In the genomic region with DNA sequence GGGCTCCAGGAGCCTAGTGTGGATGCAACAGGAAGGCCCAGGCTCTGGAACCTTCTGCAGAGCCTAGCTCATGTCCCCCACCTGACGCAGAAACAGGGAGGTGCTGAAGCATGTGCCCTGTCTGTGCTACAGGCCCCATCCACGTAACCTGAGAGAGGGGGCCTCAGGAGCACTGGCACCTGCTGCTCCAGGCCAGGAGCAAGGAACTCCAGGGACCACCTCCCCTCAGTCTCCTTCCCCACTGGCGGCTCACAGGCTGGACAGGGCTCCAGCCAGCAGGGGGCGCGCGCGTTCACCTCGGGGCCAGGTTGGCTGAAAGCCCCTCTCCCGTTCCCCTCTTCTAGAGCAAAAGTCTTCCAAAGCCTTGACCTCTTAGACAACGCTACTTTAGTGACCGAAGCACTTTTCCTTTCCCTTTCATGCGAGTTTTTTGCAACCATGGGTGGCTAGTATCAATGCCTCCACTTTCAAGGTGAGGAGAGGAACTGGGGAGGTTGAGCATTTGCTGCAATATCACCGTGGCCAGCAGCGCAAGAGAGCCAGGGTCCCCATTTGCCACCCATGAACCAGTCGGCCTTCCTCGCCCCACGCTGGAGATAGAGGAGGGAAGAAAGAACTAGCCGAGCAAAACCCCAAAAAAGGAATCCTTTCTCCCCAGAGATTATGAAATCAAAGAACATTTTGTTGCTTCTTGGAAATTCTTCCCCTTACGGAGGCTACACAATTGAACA, we compare ENCODE assay signal across 8 cellular contexts.
DNase-seq lines count a peak whose midpoint lies in the region; ATAC-seq and TF ChIP-seq lines count a peak whose summit lies in the region.

No MANE protein-coding gene starts in this region.

- H3K4me3 ChIP-seq in AG10803 (ENCODE audit: low read length): peak overlapping the region; percentile 96
- peak overlapping the region; percentile 67 to 70 for H3K4me3 ChIP-seq in mucosa of rectum (ENCODE audit: low read length in 2 of 2)

- H3K36me3 ChIP-seq in mucosa of rectum (ENCODE audit: control insufficient read depth in 2 of 2, insufficient read depth in 2 of 2, low read length in 2 of 2): no peaks in the 10 kb centered on the region

- H3K9me3 ChIP-seq in mucosa of rectum (ENCODE audit: control insufficient read depth in 2 of 2, low read length in 2 of 2): no peaks in the 10 kb centered on the region

- peaks cover 8 to 14% of the 10 kb centered on the region in 2 donors for H3K4me1 ChIP-seq in mucosa of rectum (ENCODE audit: control insufficient read depth in 2 of 2, insufficient read depth in 2 of 2, low read length in 2 of 2)

- peaks cover 0 to 4% of the 10 kb centered on the region in 2 donors for H3K27me3 ChIP-seq in mucosa of rectum (ENCODE audit: control insufficient read depth in 2 of 2, insufficient read depth in 2 of 2, low read length in 2 of 2)

- H3K27ac ChIP-seq in mucosa of rectum (ENCODE audit: low read depth in 2 of 2, low read length in 2 of 2): peak overlapping the region; percentile 5 to 15

- ATAC-seq in GM19438 (IDR thresholded peaks at IDR 0.05; ENCODE audit: low read depth, unreplicated experiment): peak; percentile 46
- no peak for ATAC-seq in HG03521 (IDR thresholded peaks at IDR 0.05; ENCODE audit: unreplicated experiment)

- peak overlapping the region; percentile 1 to 66 for H3K9ac ChIP-seq in mucosa of rectum (ENCODE audit: low read depth in 1 of 2, low read length in 2 of 2)

- peak; percentile 84 for TF ChIP-seq CTCF in AG10803 (conservative IDR thresholded peaks at IDR 0.05; ENCODE audit: low read length)

- DNase-seq in AG10803 (ENCODE audit: low read depth) (peak; percentile 61), NCI-H2227 treated with DMSO at 0.1 percent for 48 hours (lab: John Stamatoyannopoulos, UW) (peak; percentile 56), epidermal melanocyte (ENCODE audit: insufficient read length, low spot score) (peak; percentile 80)
- DNase-seq in activated CD8-positive, alpha-beta memory T cell treated with anti-CD3 and anti-CD28 coated beads, Interleukin-2, amount 50 U/mL, for 4 hours: peak; percentile 76
- DNase-seq in stimulated activated CD8-positive, alpha-beta memory T cell treated with anti-CD3 and anti-CD28 coated beads, Interleukin-7, amount 100 ng/mL, for 1 hour (ENCODE audit: low read depth in 2 of 2): peak; percentile 36 to 51
